In genomic region chr9:5800969-5801738, GRCh38 we compare ENCODE assay signal across 14 cellular contexts. TPM values are rescaled to one million over a fixed set of nuclear protein-coding genes. Genes with fewer than 3 reads are reported as not detected.
A peak's percentile ranks its signal among the peaks of the same experiment; 100 is the strongest.
DNase-seq lines count a peak whose midpoint lies in the region; ATAC-seq, FAIRE-seq and TF ChIP-seq lines count a peak whose summit lies in the region.
"Had no signal": no experiment of that assay in that cellular context is flagged by ENCODE, and none has a peak within 500 bp of the region (broad histone marks: within the 10 kb centered on the region; RNA-seq: fewer than 3 reads in every experiment).

No MANE protein-coding gene starts in this region.

- H3K27ac ChIP-seq in A673 (ENCODE audit: low read depth, low read length, poor library complexity, severe bottlenecking) (no peak overlapping the region), VCaP (peak overlapping the region; percentile 43; the same call in 1 of the 2 replicates), aorta (ENCODE audit: low read depth in 1 of 2, low read length in 2 of 2) (peak overlapping the region in 1 of 2 donors; percentile 54), esophagus muscularis mucosa (replicated peaks in 1 of 4) (no peak overlapping the region)
- H3K27ac ChIP-seq: sigmoid colon had no signal

- H3K4me3 Mint-ChIP-seq in activated CD4-positive, alpha-beta T cell treated with anti-CD3 and anti-CD28 coated beads, Interleukin-2, amount 10 ng/mL, durations not matched to agents 24 days and 14 days = no peak overlapping the region
- H3K4me3 Mint-ChIP-seq: activated naive CD4-positive, alpha-beta T cell treated with anti-CD3 and anti-CD28 coated beads, Interleukin-2, amount 50 U/mL, for 24 hours; endodermal cell had no signal

- H3K4me3 ChIP-seq in A673 (ENCODE audit: low read depth, low read length, poor library complexity, severe bottlenecking) (no peak overlapping the region), aorta (ENCODE audit: low read length in 2 of 2) (no peak overlapping the region), esophagus muscularis mucosa (no peak overlapping the region)
- H3K4me3 ChIP-seq: sigmoid colon had no signal

- FAIRE-seq in islet of Langerhans (lab: Jason Lieb, UNC) = peak; percentile 74

- intact Hi-C loops in A673 (cut with micrococcal nuclease; ENCODE audit: unreplicated experiment) (no loop called here), aorta (cut with DNase I) (no loop called here), esophagus muscularis mucosa (cut with DNase I) (no loop called here), left ventricle myocardium superior (cut with micrococcal nuclease) (no loop called here)
- intact Hi-C loops in activated CD4-positive, alpha-beta T cell treated with anti-CD3 and anti-CD28 coated beads, Interleukin-2, amount 10 ng/mL, durations not matched to agents 24 days and 14 days (cut with micrococcal nuclease) = no loop called here

- ATAC-seq in aorta (ENCODE audit: low FRiP score) = no peak
- no peak for ATAC-seq in left ventricle myocardium superior

- H3K4me1 ChIP-seq in A673 (ENCODE audit: insufficient read depth, low read length, poor library complexity, severe bottlenecking) (no peaks in the 10 kb centered on the region), aorta (ENCODE audit: control insufficient read depth in 1 of 2, insufficient read depth in 2 of 2, low read length in 2 of 2) (peaks cover 0 to 4% of the 10 kb centered on the region in 2 donors), esophagus muscularis mucosa (peaks cover 7 to 26% (median 9%) of the 10 kb centered on the region in 4 donors)

- H3K27me3 Mint-ChIP-seq in activated CD4-positive, alpha-beta T cell treated with anti-CD3 and anti-CD28 coated beads, Interleukin-2, amount 10 ng/mL, durations not matched to agents 24 days and 14 days = no peaks in the 10 kb centered on the region
- H3K27me3 Mint-ChIP-seq: activated naive CD4-positive, alpha-beta T cell treated with anti-CD3 and anti-CD28 coated beads, Interleukin-2, amount 50 U/mL, for 24 hours had no signal

- H3K4me1 Mint-ChIP-seq in activated CD4-positive, alpha-beta T cell treated with anti-CD3 and anti-CD28 coated beads, Interleukin-2, amount 10 ng/mL, durations not matched to agents 24 days and 14 days = peaks cover 11% of the 10 kb centered on the region

- peaks cover 42% of the 10 kb centered on the region for H3K36me3 Mint-ChIP-seq in activated CD4-positive, alpha-beta T cell treated with anti-CD3 and anti-CD28 coated beads, Interleukin-2, amount 10 ng/mL, durations not matched to agents 24 days and 14 days (ENCODE audit: low read depth)

- H3K9me3 ChIP-seq in A673 (ENCODE audit: low read depth, low read length, poor library complexity, severe bottlenecking) = no peaks in the 10 kb centered on the region
- no peaks in the 10 kb centered on the region for H3K9me3 ChIP-seq in aorta (ENCODE audit: control insufficient read depth, low read length)
- H3K9me3 ChIP-seq in esophagus muscularis mucosa = no peaks in the 10 kb centered on the region
- H3K9me3 ChIP-seq: sigmoid colon had no signal

- no TSS peak for BruUV-seq in A673 (replicated peaks; lab: Mats Ljungman, UMichigan)

- no peaks in the 10 kb centered on the region for H3K36me3 ChIP-seq in A673 (ENCODE audit: insufficient read depth, low read length, poor library complexity, severe bottlenecking)
- no peaks in the 10 kb centered on the region for H3K36me3 ChIP-seq in aorta (ENCODE audit: control insufficient read depth in 1 of 2, insufficient read depth in 2 of 2, low read length in 1 of 2)
- peaks cover 0 to 42% (median 19%) of the 10 kb centered on the region in 4 donors for H3K36me3 ChIP-seq in esophagus muscularis mucosa

- no peak for TF ChIP-seq POLR2A in esophagus muscularis mucosa (IDR thresholded peaks at IDR 0.05; ENCODE audit: low read depth)

- TF ChIP-seq CTCF in A673 (conservative IDR thresholded peaks at IDR 0.05; ENCODE audit: low read depth, low read length) (no peak), VCaP (conservative IDR thresholded peaks at IDR 0.05) (no peak), esophagus muscularis mucosa (IDR thresholded peaks at IDR 0.05) (no peak)

- CTCF ChIA-PET in A673 (lab: Charles Lee) = no interaction called here

- POLR2A ChIA-PET in A673 (lab: Charles Lee; ENCODE audit: low non-redundant PET) = interaction anchor here (0.7 kb wide), 1 partner anchor 29 kb away, joined by 3 read pairs; no protein-coding TSS in a partner anchor

- WGBS in aorta, 2 donors = 36 to 50% methylated on average over 4 of the region's 4 CpGs
- WGBS in esophagus muscularis mucosa = 82% methylated on average over 4 of the region's 4 CpGs

- no peak for TF ChIP-seq EP300 in esophagus muscularis mucosa (IDR thresholded peaks at IDR 0.05)

- no peaks in the 10 kb centered on the region for H3K27me3 ChIP-seq in A673 (replicated peaks; ENCODE audit: insufficient read depth, low read depth, low read length, poor library complexity)
- H3K27me3 ChIP-seq in aorta (ENCODE audit: control insufficient read depth in 1 of 2, insufficient read depth in 2 of 2, low read length in 1 of 2) = no peaks in the 10 kb centered on the region
- H3K27me3 ChIP-seq in esophagus muscularis mucosa = no peaks in the 10 kb centered on the region
- H3K27me3 ChIP-seq: sigmoid colon had no signal

- H3K27ac Mint-ChIP-seq in activated CD4-positive, alpha-beta T cell treated with anti-CD3 and anti-CD28 coated beads, Interleukin-2, amount 10 ng/mL, durations not matched to agents 24 days and 14 days = no peak overlapping the region
- H3K27ac Mint-ChIP-seq: activated naive CD4-positive, alpha-beta T cell treated with anti-CD3 and anti-CD28 coated beads, Interleukin-2, amount 50 U/mL, for 24 hours; endodermal cell had no signal

- no peaks in the 10 kb centered on the region for H3K9me3 Mint-ChIP-seq in activated CD4-positive, alpha-beta T cell treated with anti-CD3 and anti-CD28 coated beads, Interleukin-2, amount 10 ng/mL, durations not matched to agents 24 days and 14 days
- H3K9me3 Mint-ChIP-seq: activated naive CD4-positive, alpha-beta T cell treated with anti-CD3 and anti-CD28 coated beads, Interleukin-2, amount 50 U/mL, for 24 hours; endodermal cell had no signal

- DNase-seq in A673 (ENCODE audit: low spot score) (peak; percentile 5), HT-29 (ENCODE audit: low spot score) (peak; percentile 78), aorta (no peak), esophagus muscularis mucosa (ENCODE audit: extremely low spot score) (no peak), left ventricle myocardium superior (no peak)
- DNase-seq in activated CD4-positive, alpha-beta T cell treated with anti-CD3 and anti-CD28 coated beads, Interleukin-2, amount 10 ng/mL, durations not matched to agents 24 days and 14 days = no peak
- DNase-seq: activated CD4-positive, alpha-beta T cell treated with anti-CD3 and anti-CD28 coated beads, Interleukin-2, amount 50 U/mL, for 48 hours; endodermal cell; NK-92 treated with Interleukin-12 subunit alpha and Interleukin-12 subunit beta, amount 100 ng/mL, for 24 hours; sigmoid colon; SW 1271 had no signal

RNA-seq across cellular contexts. Expression of gene ERMP1, which starts 31.8 kb away (rescaled TPM):
- total RNA-seq in A673 (2021) = 11.1 and 11.5 TPM in 2 replicates
- 75.8 and 85.6 TPM in 2 replicates for total RNA-seq in HT-29 (2014; rRNA removed; shearing (Covaris generic))
- total RNA-seq in aorta = 10 to 100 TPM in 1 of 2 donors, 1 to 10 TPM in 1; 7.1 to 11.2 TPM
- 1 to 10 TPM; 2.5 to 4.0 TPM for polyA plus RNA-seq in aorta
- 1 to 10 TPM; 7.3 to 10.0 (median 9.4) TPM for total RNA-seq in esophagus muscularis mucosa
- 26.3 TPM for total RNA-seq in left ventricle myocardium superior
- total RNA-seq in activated CD4-positive, alpha-beta T cell treated with anti-CD3 and anti-CD28 coated beads, Interleukin-2, amount 10 ng/mL, durations not matched to agents 24 days and 14 days = 17.3 and 18.0 TPM in 2 replicates

Comparison
In these comparisons a context has a peak if more than half of its experiments do, and no peak if none do; other contexts are left out.
1. DNase-seq: peak in A673 (single experiment) and HT-29 (single experiment); none in aorta (0 of 2), esophagus muscularis mucosa (single experiment), left ventricle myocardium superior (single experiment) and activated CD4-positive, alpha-beta T cell treated with anti-CD3 and anti-CD28 coated beads, Interleukin-2, amount 10 ng/mL, durations not matched to agents 24 days and 14 days (single experiment).